ENCODE assay signal across 18 cellular contexts in genomic region chr17:14747576-14747940, GRCh38.
A peak's percentile ranks its signal among the peaks of the same experiment; 100 is the strongest.
DNase-seq lines count a peak whose midpoint lies in the region; ATAC-seq and TF ChIP-seq lines count a peak whose summit lies in the region.
"Had no signal": no experiment of that assay in that cellular context is flagged by ENCODE, and none has a peak within 500 bp of the region (broad histone marks: within the 10 kb centered on the region; RNA-seq: fewer than 3 reads in every experiment).

No MANE protein-coding gene starts in this region.

- DNase-seq in NOMO-1 treated with DMSO at 0.1 percent for 48 hours (lab: John Stamatoyannopoulos, UW; ENCODE audit: unreplicated experiment): peak; percentile 43
- no peak for DNase-seq in NOMO-1 treated with dmso at 0.1 percent for 144 hours (lab: John Stamatoyannopoulos, UW; ENCODE audit: unreplicated experiment)
- DNase-seq in fibroblast of mammary gland (ENCODE audit: low read depth): peak; percentile 97
- no peak for DNase-seq in neuronal stem cell (ENCODE audit: low spot score)
- no peak for DNase-seq in hepatic stellate cell (ENCODE audit: low spot score)
- DNase-seq in GF-D8 (lab: John Stamatoyannopoulos, UW): no peak
- DNase-seq in SKM-1 (lab: John Stamatoyannopoulos, UW; ENCODE audit: unreplicated experiment): no peak
- DNase-seq: 8988T; CD4-positive, CD25-positive, alpha-beta regulatory T cell; NCI-H1092; NCI-H1694 treated with DMSO at 0.1 percent for 48 hours; NCI-H69; Peyer's patch; Right ventricle myocardium superior had no signal

- no peak overlapping the region for H2BK12ac ChIP-seq in neuronal stem cell (ENCODE audit: low read length)

- no peaks in the 10 kb centered on the region for H3K36me3 ChIP-seq in neuronal stem cell (replicated peaks in 1 of 2; ENCODE audit: control insufficient read depth in 2 of 2, insufficient read depth in 2 of 2, low read length in 2 of 2)
- H3K36me3 ChIP-seq: Peyer's patch had no signal

- no peaks in the 10 kb centered on the region for H3K79me1 ChIP-seq in neuronal stem cell (ENCODE audit: low read depth, low read length)

- H3K4me3 ChIP-seq in fibroblast of mammary gland (ENCODE audit: control insufficient read depth, low read depth, low read length) (no peak overlapping the region), neuronal stem cell (ENCODE audit: low read length in 2 of 2) (no peak overlapping the region)
- H3K4me3 ChIP-seq: GM23338, K562, Peyer's patch had no signal

- H3K4me2 ChIP-seq in neuronal stem cell (ENCODE audit: insufficient read depth, low read length, poor library complexity, severe bottlenecking): no peak overlapping the region
- H3K4me2 ChIP-seq: GM23338 had no signal

- H3K9ac ChIP-seq in neuronal stem cell (ENCODE audit: low read depth, low read length, poor library complexity): no peak overlapping the region

- H2BK15ac ChIP-seq in neuronal stem cell (ENCODE audit: low read length): no peak overlapping the region

- H3K4ac ChIP-seq in neuronal stem cell (ENCODE audit: low read length): no peak overlapping the region

- H3K18ac ChIP-seq in neuronal stem cell (ENCODE audit: low read length): no peak overlapping the region

- no peak overlapping the region for H2BK120ac ChIP-seq in neuronal stem cell (ENCODE audit: low read depth, low read length)

- ATAC-seq in GM21825 (IDR thresholded peaks at IDR 0.05; ENCODE audit: unreplicated experiment): no peak
- ATAC-seq: GM23338, K562, SK-N-SH treated with all-trans-retinoic acid at 6 μM for 48 hours had no signal

- H2AK5ac ChIP-seq in neuronal stem cell (ENCODE audit: low read depth, low read length): no peak overlapping the region

- H3K27ac ChIP-seq in neuronal stem cell (replicated peaks; ENCODE audit: low read length): no peak overlapping the region
- H3K27ac ChIP-seq: Peyer's patch had no signal

- H4K91ac ChIP-seq in neuronal stem cell (ENCODE audit: low read depth, low read length, poor library complexity): no peak overlapping the region

- H3K9me3 ChIP-seq in neuronal stem cell (replicated peaks in 1 of 2; ENCODE audit: control insufficient read depth in 2 of 2, insufficient read depth in 1 of 2, low read depth in 1 of 2, low read length in 2 of 2): peaks cover 0 to 5% of the 10 kb centered on the region in 2 donors
- H3K9me3 ChIP-seq: Peyer's patch had no signal

- H4K8ac ChIP-seq in neuronal stem cell (ENCODE audit: low read depth, low read length): no peak overlapping the region

- H2AFZ ChIP-seq in neuronal stem cell (ENCODE audit: low read length): peak overlapping the region; percentile 53
- H2AFZ ChIP-seq: GM23338 had no signal

- no peak overlapping the region for H3K23ac ChIP-seq in neuronal stem cell (ENCODE audit: low read depth, low read length, poor library complexity)

- no peak for TF ChIP-seq CTCF in fibroblast of mammary gland (conservative IDR thresholded peaks at IDR 0.05; ENCODE audit: control insufficient read depth, insufficient read depth, low read depth, low read length)

- H3K27me3 ChIP-seq in neuronal stem cell (ENCODE audit: control insufficient read depth in 3 of 3, insufficient read depth in 3 of 3, low read depth in 1 of 3, low read length in 3 of 3): no peaks in the 10 kb centered on the region
- H3K27me3 ChIP-seq: Peyer's patch had no signal

- WGBS in neuronal stem cell (ENCODE audit: extremely low coverage in 2 of 2, insufficient read length in 2 of 2, insufficient replicate concordance in 1 of 2), 2 donors: no CpG with 5 or more reads among the region's 5 CpGs

- H3K4me1 ChIP-seq in neuronal stem cell (ENCODE audit: control insufficient read depth in 2 of 2, insufficient read depth in 1 of 2, low read depth in 1 of 2, low read length in 2 of 2): no peaks in the 10 kb centered on the region
- H3K4me1 ChIP-seq: Peyer's patch had no signal

- no peak overlapping the region for H3K14ac ChIP-seq in neuronal stem cell (ENCODE audit: low read length)

- no peak overlapping the region for H2BK5ac ChIP-seq in neuronal stem cell (ENCODE audit: low read length)

Comparison
In these comparisons a context has a peak if more than half of its experiments do, and no peak if none do; other contexts are left out.
1. DNase-seq: peak in NOMO-1 treated with DMSO at 0.1 percent for 48 hours (single experiment) and fibroblast of mammary gland (single experiment); none in NOMO-1 treated with dmso at 0.1 percent for 144 hours (single experiment), neuronal stem cell (single experiment), hepatic stellate cell (single experiment), GF-D8 (single experiment) and SKM-1 (single experiment).